Comparison of ENCODE assay signal across 8 cellular contexts in the genomic region with DNA sequence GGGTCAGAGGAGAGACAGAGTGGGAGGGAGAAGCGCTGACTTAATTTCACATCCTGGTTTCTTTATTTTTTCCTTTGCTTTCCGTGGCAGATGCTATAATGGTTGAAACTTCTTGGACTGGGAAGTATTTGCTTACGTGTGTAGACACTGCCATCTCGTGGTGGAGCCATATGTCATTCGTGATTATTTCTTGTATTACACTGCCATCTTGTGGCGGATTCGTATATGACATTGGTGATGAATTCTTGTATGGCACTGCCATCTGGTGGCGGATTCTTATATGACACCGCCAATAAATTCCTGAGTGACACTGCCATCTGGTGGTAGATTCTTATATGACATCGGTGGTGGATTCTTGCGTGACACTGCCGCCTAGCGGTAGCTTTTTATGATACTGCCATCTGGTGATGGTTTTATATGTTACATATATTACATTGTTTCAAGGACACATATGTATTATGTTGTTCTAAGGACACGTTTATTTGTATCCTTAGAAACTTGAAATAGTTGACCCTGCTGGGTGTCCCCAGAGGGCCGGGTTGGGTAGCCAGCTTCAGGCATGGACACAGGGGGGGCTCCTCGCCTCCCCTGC. TPM values are rescaled to one million over a fixed set of nuclear protein-coding genes. Genes with fewer than 3 reads are reported as not detected.
DNase-seq lines count a peak whose midpoint lies in the region; FAIRE-seq and TF ChIP-seq lines count a peak whose summit lies in the region.

No MANE protein-coding gene starts in this region.

- peak; percentile 63 for DNase-seq in HFFc6
- peak; percentile 31 for DNase-seq in NCI-H1694 (lab: John Stamatoyannopoulos, UW)
- DNase-seq in T-helper 9 cell = peak; percentile 76
- DNase-seq in astrocyte (ENCODE audit: low read depth) = peak; percentile 76
- peak; percentile 60 for DNase-seq in hepatic stellate cell (ENCODE audit: low spot score)
- peak; percentile 49 for DNase-seq in skeletal muscle cell (ENCODE audit: low read depth)
- no peak for DNase-seq in posterior vena cava (ENCODE audit: low spot score)

- H3K27ac Mint-ChIP-seq in HFFc6 = no peak overlapping the region
- H3K27ac Mint-ChIP-seq in astrocyte (ENCODE audit: unreplicated experiment) = peak overlapping the region; percentile 75

- peaks cover 6% of the 10 kb centered on the region for H3K4me1 ChIP-seq in astrocyte (ENCODE audit: insufficient read depth, low read length)

- H3K36me3 ChIP-seq in astrocyte (ENCODE audit: insufficient read depth, low read length) = peaks cover 7% of the 10 kb centered on the region

- H2AFZ ChIP-seq in astrocyte (ENCODE audit: low read depth, low read length) = no peak overlapping the region

- H3K4me2 ChIP-seq in astrocyte (ENCODE audit: low read length) = no peak overlapping the region

- no peaks in the 10 kb centered on the region for H4K20me1 ChIP-seq in astrocyte (ENCODE audit: insufficient read depth, low read length)

- FAIRE-seq in G401.6 (lab: Jason Lieb, UNC) (peak; percentile 99), astrocyte (lab: Jason Lieb, UNC) (peak; percentile 100)

- H3K4me3 Mint-ChIP-seq in HFFc6 (no peak overlapping the region), astrocyte (ENCODE audit: unreplicated experiment) (no peak overlapping the region)

- no peak overlapping the region for H3K27ac ChIP-seq in astrocyte (ENCODE audit: low read depth, low read length)

- H3K4me3 ChIP-seq in astrocyte (ENCODE audit: insufficient read depth, low read depth, low read length) (no peak overlapping the region), skeletal muscle cell (ENCODE audit: low read depth, low read length) (no peak overlapping the region)

- H3K9me3 ChIP-seq in astrocyte (ENCODE audit: insufficient read depth, low read depth, low read length) = no peaks in the 10 kb centered on the region

- H3K36me3 Mint-ChIP-seq in HFFc6 (ENCODE audit: low read depth) (peaks cover 51% of the 10 kb centered on the region), astrocyte (ENCODE audit: low read depth, unreplicated experiment) (peaks cover 7% of the 10 kb centered on the region)

- no peaks in the 10 kb centered on the region for H3K79me2 ChIP-seq in astrocyte (ENCODE audit: insufficient read depth, low read length)

- H3K9ac ChIP-seq in astrocyte (ENCODE audit: low read length) = no peak overlapping the region

- TF ChIP-seq CTCF in HFFc6 (IDR thresholded peaks at IDR 0.05) (peak; percentile 100), astrocyte (IDR thresholded peaks at IDR 0.05; ENCODE audit: insufficient read depth, low read depth, low read length) (peak; percentile 100)

- H3K27me3 ChIP-seq in astrocyte (ENCODE audit: insufficient read depth, low read length) = no peaks in the 10 kb centered on the region

- H3K27me3 Mint-ChIP-seq in HFFc6 (ENCODE audit: insufficient read depth) (no peaks in the 10 kb centered on the region; the same call in 1 of the 2 replicates), astrocyte (ENCODE audit: low read depth, unreplicated experiment) (no peaks in the 10 kb centered on the region)

- intact Hi-C loops in posterior vena cava (cut with DNase I) = loop anchor here (1.0 to 5.0 kb wide), 4 partner anchors 102 to 122 kb away; no protein-coding TSS in a partner anchor

- H3K9me3 Mint-ChIP-seq in HFFc6 = peaks cover 20% of the 10 kb centered on the region; the same call in 1 of the 2 replicates
- no peaks in the 10 kb centered on the region for H3K9me3 Mint-ChIP-seq in astrocyte (ENCODE audit: unreplicated experiment)

- H3K4me1 Mint-ChIP-seq in HFFc6 (ENCODE audit: low read depth) (no peaks in the 10 kb centered on the region), astrocyte (ENCODE audit: low read depth, unreplicated experiment) (peaks cover 7% of the 10 kb centered on the region)

RNA-seq across cellular contexts. Expression of gene CLCN4, which starts 37.3 kb away (rescaled TPM):
- under 1 TPM in 2 of 6 experiments, not detected in 4; 0.14 to 0.17 TPM for total RNA-seq in HFFc6 (2021; fragmentation: NEBNext Ultra II Directional; extraction: Animal tissue kit (Norgen Biotek cat#: 25700))
- total RNA-seq in astrocyte (5.9 and 7.2 TPM in 2 replicates), posterior vena cava (1 to 10 TPM; 3.7 to 8.4 TPM)
